ENCODE assay signal across 22 cellular contexts in genomic region chr10:129913021-129913695, GRCh38. TPM values are rescaled to one million over a fixed set of nuclear protein-coding genes. Genes with fewer than 3 reads are reported as not detected.
"Had no signal": no experiment of that assay in that cellular context is flagged by ENCODE, and none has a peak within 500 bp of the region (broad histone marks: within the 10 kb centered on the region; RNA-seq: fewer than 3 reads in every experiment).

No MANE protein-coding gene starts in this region.

- H3K4me1 ChIP-seq: testis had no signal

- H3K27ac ChIP-seq: testis, VCaP had no signal

- H3K4me3 Mint-ChIP-seq: activated CD4-positive, alpha-beta T cell treated with anti-CD3 and anti-CD28 coated beads, Interleukin-2, amount 10 ng/mL, durations not matched to agents 7 days and 5 days; activated CD8-positive, alpha-beta memory T cell treated with anti-CD3 and anti-CD28 coated beads, Interleukin-2, amount 10 ng/mL, durations not matched to agents 7 days and 5 days; activated CD8-positive, alpha-beta T cell treated with anti-CD3 and anti-CD28 coated beads for 36 hours; activated naive CD8-positive, alpha-beta T cell; central memory CD8-positive, alpha-beta T cell; memory B cell; naive thymus-derived CD8-positive, alpha-beta T cell; stimulated activated naive B cell treated with anti-CD40 and anti-IgM and Interleukin-4, amounts not matched to agents 10 μg/mL and 1 μg/mL and 100 μg/mL, for 72 hours; T-cell; T-helper 2 cell treated with Interferon-gamma antibody and Interleukin-4, amounts not matched to agents 5 μg/mL and 100 μg/mL, for 36 hours had no signal

- H3K27me3 Mint-ChIP-seq: activated CD4-positive, alpha-beta T cell treated with anti-CD3 and anti-CD28 coated beads, Interleukin-2, amount 10 ng/mL, durations not matched to agents 7 days and 5 days; activated CD8-positive, alpha-beta memory T cell treated with anti-CD3 and anti-CD28 coated beads, Interleukin-2, amount 10 ng/mL, durations not matched to agents 7 days and 5 days; activated CD8-positive, alpha-beta T cell treated with anti-CD3 and anti-CD28 coated beads for 36 hours; activated naive CD8-positive, alpha-beta T cell had no signal

- H3K9me3 Mint-ChIP-seq: activated CD4-positive, alpha-beta T cell treated with anti-CD3 and anti-CD28 coated beads, Interleukin-2, amount 10 ng/mL, durations not matched to agents 7 days and 5 days; activated CD8-positive, alpha-beta T cell treated with anti-CD3 and anti-CD28 coated beads for 36 hours; central memory CD8-positive, alpha-beta T cell; memory B cell; naive thymus-derived CD8-positive, alpha-beta T cell; stimulated activated naive B cell treated with anti-CD40 and anti-IgM and Interleukin-4, amounts not matched to agents 10 μg/mL and 1 μg/mL and 100 μg/mL, for 72 hours; T-cell; T-helper 2 cell treated with Interferon-gamma antibody and Interleukin-4, amounts not matched to agents 5 μg/mL and 100 μg/mL, for 36 hours had no signal

- DNase-seq: activated CD4-positive, alpha-beta T cell treated with anti-CD3 and anti-CD28 coated beads, Interleukin-2, amount 10 ng/mL, durations not matched to agents 7 days and 5 days; activated CD4-positive, CD25-positive, alpha-beta regulatory T cell treated with anti-CD3 and anti-CD28 coated beads, Interleukin-2, amount 50 U/mL, for 72 hours; activated CD8-positive, alpha-beta memory T cell treated with anti-CD3 and anti-CD28 coated beads, Interleukin-2, amount 10 ng/mL, durations not matched to agents 7 days and 5 days; activated CD8-positive, alpha-beta T cell treated with anti-CD3 and anti-CD28 coated beads for 36 hours; activated naive CD4-positive, alpha-beta T cell; activated T-cell treated with anti-CD3 and anti-CD28 coated beads for 4 hours; effector memory CD4-positive, alpha-beta T cell; foreskin melanocyte; naive thymus-derived CD8-positive, alpha-beta T cell; retina; stimulated activated CD4-positive, alpha-beta T cell treated with anti-CD3 and anti-CD28 coated beads, Interleukin-2, amount 100 ng/mL, for 48 hours; stimulated activated CD8-positive, alpha-beta memory T cell treated with anti-CD3 and anti-CD28 coated beads, Interleukin-4, amount 100 ng/mL, for 48 hours; stimulated activated naive B cell treated with anti-CD40 and anti-IgM and Interleukin-4, amounts not matched to agents 10 μg/mL and 1 μg/mL and 100 μg/mL, for 72 hours; T-cell; testis; trophoblast cell had no signal

- H3K27ac Mint-ChIP-seq: activated CD4-positive, alpha-beta T cell treated with anti-CD3 and anti-CD28 coated beads, Interleukin-2, amount 10 ng/mL, durations not matched to agents 7 days and 5 days; activated CD8-positive, alpha-beta memory T cell treated with anti-CD3 and anti-CD28 coated beads, Interleukin-2, amount 10 ng/mL, durations not matched to agents 7 days and 5 days; activated CD8-positive, alpha-beta T cell treated with anti-CD3 and anti-CD28 coated beads for 36 hours; activated naive CD8-positive, alpha-beta T cell; memory B cell; naive thymus-derived CD8-positive, alpha-beta T cell; stimulated activated naive B cell treated with anti-CD40 and anti-IgM and Interleukin-4, amounts not matched to agents 10 μg/mL and 1 μg/mL and 100 μg/mL, for 72 hours; T-cell; T-helper 2 cell treated with Interferon-gamma antibody and Interleukin-4, amounts not matched to agents 5 μg/mL and 100 μg/mL, for 36 hours had no signal

- H3K4me1 Mint-ChIP-seq: activated CD4-positive, alpha-beta T cell treated with anti-CD3 and anti-CD28 coated beads, Interleukin-2, amount 10 ng/mL, durations not matched to agents 7 days and 5 days; activated CD8-positive, alpha-beta memory T cell treated with anti-CD3 and anti-CD28 coated beads, Interleukin-2, amount 10 ng/mL, durations not matched to agents 7 days and 5 days; central memory CD8-positive, alpha-beta T cell; memory B cell; naive thymus-derived CD8-positive, alpha-beta T cell; stimulated activated naive B cell treated with anti-CD40 and anti-IgM and Interleukin-4, amounts not matched to agents 10 μg/mL and 1 μg/mL and 100 μg/mL, for 72 hours; T-cell had no signal

- H3K9me3 ChIP-seq: testis had no signal

- H3K4me3 ChIP-seq: testis had no signal

- ATAC-seq: activated CD8-positive, alpha-beta memory T cell treated with anti-CD3 and anti-CD28 coated beads, Interleukin-2, amount 10 ng/mL, durations not matched to agents 7 days and 5 days; activated CD8-positive, alpha-beta T cell treated with anti-CD3 and anti-CD28 coated beads for 36 hours; esophagus mucosa; naive thymus-derived CD8-positive, alpha-beta T cell; stimulated activated naive B cell treated with anti-CD40 and anti-IgM and Interleukin-4, amounts not matched to agents 10 μg/mL and 1 μg/mL and 100 μg/mL, for 72 hours; T-cell had no signal

- H3K27me3 ChIP-seq: testis had no signal

- H3K36me3 Mint-ChIP-seq: activated CD8-positive, alpha-beta memory T cell treated with anti-CD3 and anti-CD28 coated beads, Interleukin-2, amount 10 ng/mL, durations not matched to agents 7 days and 5 days; activated naive CD8-positive, alpha-beta T cell; memory B cell; naive thymus-derived CD8-positive, alpha-beta T cell; stimulated activated naive B cell treated with anti-CD40 and anti-IgM and Interleukin-4, amounts not matched to agents 10 μg/mL and 1 μg/mL and 100 μg/mL, for 72 hours; T-cell had no signal

RNA-seq across cellular contexts. Expression of gene EBF3, which starts 50.9 kb away (rescaled TPM):
- total RNA-seq: activated CD4-positive, alpha-beta T cell treated with anti-CD3 and anti-CD28 coated beads, Interleukin-2, amount 10 ng/mL, durations not matched to agents 7 days and 5 days; activated CD8-positive, alpha-beta memory T cell treated with anti-CD3 and anti-CD28 coated beads, Interleukin-2, amount 10 ng/mL, durations not matched to agents 7 days and 5 days; activated CD8-positive, alpha-beta T cell treated with anti-CD3 and anti-CD28 coated beads for 36 hours; naive thymus-derived CD8-positive, alpha-beta T cell; T-cell had no signal
- polyA plus RNA-seq: naive thymus-derived CD8-positive, alpha-beta T cell had no signal
